17 cellular contexts compared by ENCODE assay signal in genomic region chr7:66307591-66308215, GRCh38.
DNase-seq lines count a peak whose midpoint lies in the region; ATAC-seq and TF ChIP-seq lines count a peak whose summit lies in the region.
"Had no signal": no experiment of that assay in that cellular context is flagged by ENCODE, and none has a peak within 500 bp of the region (broad histone marks: within the 10 kb centered on the region; RNA-seq: fewer than 3 reads in every experiment).

No MANE protein-coding gene starts in this region.

- no peak for ATAC-seq in T-helper 17 cell
- no peak for ATAC-seq in GM21423 (IDR thresholded peaks at IDR 0.05; ENCODE audit: unreplicated experiment)
- ATAC-seq: stimulated activated memory B cell treated with anti-CD40 and anti-IgM and Interleukin-4, amounts not matched to agents 10 μg/mL and 1 μg/mL and 100 μg/mL, for 72 hours; WTC11 had no signal

- no peak overlapping the region for H3K4me3 Mint-ChIP-seq in T-helper 17 cell
- H3K4me3 Mint-ChIP-seq: endodermal cell; stimulated activated memory B cell treated with anti-CD40 and anti-IgM and Interleukin-4, amounts not matched to agents 10 μg/mL and 1 μg/mL and 100 μg/mL, for 72 hours; WTC11 had no signal

- DNase-seq in DMS53 (lab: John Stamatoyannopoulos, UW), result peak; percentile 58
- peak; percentile 75 for DNase-seq in NCI-H146 treated with DMSO at 0.1 percent for 48 hours (lab: John Stamatoyannopoulos, UW; ENCODE audit: unreplicated experiment)
- peak; percentile 19 for DNase-seq in epithelial cell of esophagus (ENCODE audit: low read depth)
- DNase-seq in myocyte (ENCODE audit: low read depth), result peak; percentile 30
- DNase-seq in NCI-H1105 (lab: John Stamatoyannopoulos, UW), result no peak
- DNase-seq in T-helper 17 cell, result no peak
- no peak for DNase-seq in NCI-H82 (lab: John Stamatoyannopoulos, UW)
- DNase-seq: endodermal cell; NCI-H1105 treated with DMSO at 0.1 percent for 48 hours; NCI-H526; stimulated activated CD4-positive, alpha-beta T cell treated with anti-CD3 and anti-CD28 coated beads, Interleukin-4, amount 100 ng/mL, for 1 hour had no signal

- H3K36me3 Mint-ChIP-seq in T-helper 17 cell (ENCODE audit: low read depth), result peaks cover 2% of the 10 kb centered on the region
- H3K36me3 Mint-ChIP-seq: WTC11 had no signal

- no peak overlapping the region for H3K27ac Mint-ChIP-seq in T-helper 17 cell
- H3K27ac Mint-ChIP-seq: endodermal cell; progenitor cell of endocrine pancreas; stimulated activated memory B cell treated with anti-CD40 and anti-IgM and Interleukin-4, amounts not matched to agents 10 μg/mL and 1 μg/mL and 100 μg/mL, for 72 hours; WTC11 had no signal

- H3K4me1 Mint-ChIP-seq in T-helper 17 cell, result no peaks in the 10 kb centered on the region
- H3K4me1 Mint-ChIP-seq: stimulated activated memory B cell treated with anti-CD40 and anti-IgM and Interleukin-4, amounts not matched to agents 10 μg/mL and 1 μg/mL and 100 μg/mL, for 72 hours had no signal

- H3K27me3 Mint-ChIP-seq in T-helper 17 cell, result peaks cover 37% of the 10 kb centered on the region
- H3K27me3 Mint-ChIP-seq: progenitor cell of endocrine pancreas; stimulated activated memory B cell treated with anti-CD40 and anti-IgM and Interleukin-4, amounts not matched to agents 10 μg/mL and 1 μg/mL and 100 μg/mL, for 72 hours had no signal

- no peaks in the 10 kb centered on the region for H3K9me3 ChIP-seq in T-helper 17 cell (ENCODE audit: control insufficient read depth, low read length, poor library complexity, severe bottlenecking)
- H3K9me3 ChIP-seq: BLaER1, HAP-1 had no signal

- no peak overlapping the region for H3K4me3 ChIP-seq in epithelial cell of esophagus (ENCODE audit: low read length)
- H3K4me3 ChIP-seq: BLaER1, HAP-1 had no signal

- TF ChIP-seq CTCF in epithelial cell of esophagus (IDR thresholded peaks at IDR 0.05; ENCODE audit: insufficient read depth, low read depth, low read length, missing control alignments), result no peak

Comparison
In these comparisons a context has a peak if more than half of its experiments do, and no peak if none do; other contexts are left out.
1. DNase-seq: peak in DMS53 (single experiment), NCI-H146 treated with DMSO at 0.1 percent for 48 hours (single experiment), epithelial cell of esophagus (single experiment) and myocyte (single experiment); none in NCI-H1105 (single experiment), T-helper 17 cell (0 of 3) and NCI-H82 (single experiment).